Comparison of ENCODE assay signal across 1 cellular context in genomic region chr17:82170412-82170961, GRCh38.
TF ChIP-seq lines count a peak whose summit lies in the region.

No MANE protein-coding gene starts in this region.

TF ChIP-seq in K562, 482 proteins besides CTCF, POLR2A, EP300 and RAD21 (continued from another document and continues in another):
- TF ChIP-seq USF1 (CRISPR knock-in tag; IDR thresholded peaks at IDR 0.05) = peak; percentile 93
- TF ChIP-seq PCBP2 (IDR thresholded peaks at IDR 0.05; ENCODE audit: low read depth, low read length, poor library complexity, severe bottlenecking) = no peak
- TF ChIP-seq TFAP4 (CRISPR knock-in tag; IDR thresholded peaks at IDR 0.05; ENCODE audit: borderline replicate concordance) = peak; percentile 21; the same call in 1 of the 2 replicates
- no peak for TF ChIP-seq ARNT (IDR thresholded peaks at IDR 0.05)
- no peak for TF ChIP-seq MTA3 (IDR thresholded peaks at IDR 0.05; ENCODE audit: borderline replicate concordance)
- TF ChIP-seq RBM22 (IDR thresholded peaks at IDR 0.05; ENCODE audit: low read depth, low read length, poor library complexity, severe bottlenecking) = no peak
- peak; percentile 73; the same call in 1 of the 2 replicates for TF ChIP-seq CREB3L1 (IDR thresholded peaks at IDR 0.05; ENCODE audit: borderline replicate concordance, low read depth)
- TF ChIP-seq NR2C2 (CRISPR knock-in tag; IDR thresholded peaks at IDR 0.05) = no peak
- no peak for TF ChIP-seq NR2C2 (tag; IDR thresholded peaks at IDR 0.05)
- TF ChIP-seq PML (IDR thresholded peaks at IDR 0.05; ENCODE audit: low read length) = no peak
- TF ChIP-seq BRCA1 (IDR thresholded peaks at IDR 0.05) = no peak
- TF ChIP-seq BRCA1 (CRISPR knock-in tag; IDR thresholded peaks at IDR 0.05) = no peak
- TF ChIP-seq TOE1 (IDR thresholded peaks at IDR 0.05; ENCODE audit: borderline replicate concordance) = peak; percentile 94
- TF ChIP-seq TOE1 (CRISPR knock-in tag; IDR thresholded peaks at IDR 0.05; ENCODE audit: borderline replicate concordance, low read depth) = no peak
- TF ChIP-seq POLR2H (tag; IDR thresholded peaks at IDR 0.05; ENCODE audit: low read depth) = no peak
- TF ChIP-seq CEBPZ (IDR thresholded peaks at IDR 0.05; ENCODE audit: borderline replicate concordance, low read depth, low read length) = no peak
- TF ChIP-seq ZNF592 (IDR thresholded peaks at IDR 0.05) = peak; percentile 49; the same call in 1 of the 2 replicates
- TF ChIP-seq FOXJ2 (tag; IDR thresholded peaks at IDR 0.05) = no peak
- no peak for TF ChIP-seq FOXP4 (CRISPR knock-in tag; IDR thresholded peaks at IDR 0.05; ENCODE audit: borderline replicate concordance)
- no peak for TF ChIP-seq DIDO1 (tag; IDR thresholded peaks at IDR 0.05; ENCODE audit: low read depth)
- TF ChIP-seq RBM34 (IDR thresholded peaks at IDR 0.05; ENCODE audit: borderline replicate concordance, insufficient read depth, low read length) = no peak
- TF ChIP-seq SP1 (CRISPR knock-in tag; IDR thresholded peaks at IDR 0.05) = 0 out of 2 replicates have a peak, but pooled peaks have one; percentile 39
- TF ChIP-seq THAP12 (CRISPR knock-in tag; IDR thresholded peaks at IDR 0.05) = no peak
- TF ChIP-seq FOXK2 (conservative IDR thresholded peaks at IDR 0.05 in 1 of 2, IDR thresholded peaks at IDR 0.05 in 1 of 2; ENCODE audit: low read depth in 2 of 2) = peak in 1 of 2 experiments; percentile 71; a peak in 2 of 4 replicates
- TF ChIP-seq MAX (CRISPR knock-in tag; IDR thresholded peaks at IDR 0.05) = peak; percentile 81
- no peak for TF ChIP-seq ZBTB17 (CRISPR knock-in tag; IDR thresholded peaks at IDR 0.05)
- TF ChIP-seq TCF7L2 (IDR thresholded peaks at IDR 0.05; ENCODE audit: low read depth, low read length) = no peak
- 0 out of 2 replicates have a peak, but pooled peaks have one; percentile 44 for TF ChIP-seq CTBP1 (IDR thresholded peaks at IDR 0.05; ENCODE audit: borderline replicate concordance)
- no peak for TF ChIP-seq FOXA1 (IDR thresholded peaks at IDR 0.05; ENCODE audit: borderline replicate concordance)
- no peak for TF ChIP-seq RUNX1 (IDR thresholded peaks at IDR 0.05; ENCODE audit: low read depth)
- peak; percentile 65; the same call in 1 of the 2 replicates for TF ChIP-seq FOXP1 (CRISPR knock-in tag; IDR thresholded peaks at IDR 0.05)
- peak; percentile 58 for TF ChIP-seq CXXC5 (CRISPR knock-in tag; IDR thresholded peaks at IDR 0.05)
- TF ChIP-seq TFE3 (CRISPR knock-in tag; IDR thresholded peaks at IDR 0.05) = peak; percentile 60
- peak; percentile 13; the same call in 1 of the 2 replicates for TF ChIP-seq NFE2 (IDR thresholded peaks at IDR 0.05; ENCODE audit: low read depth)
- TF ChIP-seq CBFA2T2 (conservative IDR thresholded peaks at IDR 0.05) = peak; percentile 40
- no peak for TF ChIP-seq ZKSCAN3 (CRISPR knock-in tag; IDR thresholded peaks at IDR 0.05)
- TF ChIP-seq CREB5 (CRISPR knock-in tag; IDR thresholded peaks at IDR 0.05) = no peak
- 0 out of 2 replicates have a peak, but pooled peaks have one; percentile 56 for TF ChIP-seq SMARCA5 (IDR thresholded peaks at IDR 0.05)
- no peak for TF ChIP-seq ZNF589 (CRISPR knock-in tag; IDR thresholded peaks at IDR 0.05; ENCODE audit: low read depth)
- no peak for TF ChIP-seq HDAC6 (IDR thresholded peaks at IDR 0.05; ENCODE audit: low read depth, low read length)
- no peak for TF ChIP-seq ZBTB1 (CRISPR knock-in tag; IDR thresholded peaks at IDR 0.05; ENCODE audit: borderline replicate concordance, low read depth)
- no peak for TF ChIP-seq SETDB1 (IDR thresholded peaks at IDR 0.05; ENCODE audit: low read length)
- 0 out of 2 replicates have a peak, but pooled peaks have one; percentile 15 for TF ChIP-seq GABPA (tag; conservative IDR thresholded peaks at IDR 0.05; ENCODE audit: low read depth)
